Comparison of ENCODE assay signal across 12 cellular contexts in genomic region chr12:118145113-118145797, GRCh38. TPM values are rescaled to one million over a fixed set of nuclear protein-coding genes. Genes with fewer than 3 reads are reported as not detected.
DNase-seq lines count a peak whose midpoint lies in the region; ATAC-seq and TF ChIP-seq lines count a peak whose summit lies in the region.
"Had no signal": no experiment of that assay in that cellular context is flagged by ENCODE, and none has a peak within 500 bp of the region (broad histone marks: within the 10 kb centered on the region; RNA-seq: fewer than 3 reads in every experiment).

No MANE protein-coding gene starts in this region.

- no peaks in the 10 kb centered on the region for H3K9me2 ChIP-seq in GM23338 (ENCODE audit: insufficient read depth)

- intact Hi-C loops in activated naive CD4-positive, alpha-beta T cell treated with anti-CD3 and anti-CD28 coated beads for 36 hours (cut with micrococcal nuclease) = no loop called here
- intact Hi-C loops in Panc1 (cut with micrococcal nuclease; ENCODE audit: unreplicated experiment) (no loop called here), psoas muscle (cut with DNase I) (loop anchor here in 1 of 2 donors (10.0 kb wide), 1 partner anchor 270 kb away; no protein-coding TSS in a partner anchor)

- no peaks in the 10 kb centered on the region for H3K27me3 Mint-ChIP-seq in activated naive CD4-positive, alpha-beta T cell treated with anti-CD3 and anti-CD28 coated beads for 36 hours (ENCODE audit: low read depth)
- H3K27me3 Mint-ChIP-seq in GM23338 (ENCODE audit: insufficient read depth, low read depth, poor library complexity) = no peaks in the 10 kb centered on the region

- H3K36me3 ChIP-seq in GM23338 (ENCODE audit: insufficient read depth) (peaks cover 59% of the 10 kb centered on the region), Panc1 (ENCODE audit: control insufficient read depth, insufficient read depth, low read length) (peaks cover 4% of the 10 kb centered on the region; the same call in 1 of the 2 replicates), psoas muscle (ENCODE audit: insufficient read depth in 1 of 2, low read depth in 1 of 2) (peaks cover 7 to 92% of the 10 kb centered on the region in 2 donors)

- H3K9me3 ChIP-seq in Panc1 (ENCODE audit: control insufficient read depth, insufficient read depth, low read depth, low read length) (no peaks in the 10 kb centered on the region), psoas muscle (no peaks in the 10 kb centered on the region)

- POLR2A ChIA-PET in Panc1 (lab: Charles Lee) = no interaction called here

- H3K27ac Mint-ChIP-seq in activated naive CD4-positive, alpha-beta T cell treated with anti-CD3 and anti-CD28 coated beads for 36 hours = peak overlapping the region; percentile 8
- no peak overlapping the region for H3K27ac Mint-ChIP-seq in GM23338

- H3K27ac ChIP-seq in GM23338 (ENCODE audit: low read depth) = 0 out of 2 replicates have a peak overlapping the region, but pooled peaks have one; percentile 66
- H3K27ac ChIP-seq in Panc1 (ENCODE audit: low read length) = no peak overlapping the region
- no peak overlapping the region for H3K27ac ChIP-seq in psoas muscle

- peaks cover 45% of the 10 kb centered on the region for H3K36me3 Mint-ChIP-seq in activated naive CD4-positive, alpha-beta T cell treated with anti-CD3 and anti-CD28 coated beads for 36 hours (ENCODE audit: low read depth)
- peaks cover 80% of the 10 kb centered on the region for H3K36me3 Mint-ChIP-seq in GM23338 (ENCODE audit: low read depth)

- peaks cover 19% of the 10 kb centered on the region for H3K79me2 ChIP-seq in GM23338 (replicated peaks; ENCODE audit: insufficient read depth)

- H3K4me3 ChIP-seq in GM23338 (no peak overlapping the region), Panc1 (ENCODE audit: low read depth in 2 of 2, low read length in 2 of 2) (no peak overlapping the region), psoas muscle (no peak overlapping the region)

- H3K4me3 Mint-ChIP-seq in activated naive CD4-positive, alpha-beta T cell treated with anti-CD3 and anti-CD28 coated beads for 36 hours = no peak overlapping the region
- H3K4me3 Mint-ChIP-seq in GM23338 = no peak overlapping the region

- 48 to 77% (median 49%) methylated on average over 7 of the region's 7 CpGs for WGBS in psoas muscle, 3 donors

- BruUV-seq in Panc1 (replicated peaks; lab: Mats Ljungman, UMichigan) = TSS peak; percentile 99

- no peaks in the 10 kb centered on the region for H3K9me3 Mint-ChIP-seq in activated naive CD4-positive, alpha-beta T cell treated with anti-CD3 and anti-CD28 coated beads for 36 hours
- H3K9me3 Mint-ChIP-seq in GM23338 = no peaks in the 10 kb centered on the region

- no peak overlapping the region for H3K4me2 ChIP-seq in GM23338

- H2AFZ ChIP-seq in GM23338 = no peak overlapping the region

- H3K4me1 Mint-ChIP-seq in activated naive CD4-positive, alpha-beta T cell treated with anti-CD3 and anti-CD28 coated beads for 36 hours (ENCODE audit: low read depth) = no peaks in the 10 kb centered on the region
- H3K4me1 Mint-ChIP-seq in GM23338 = no peaks in the 10 kb centered on the region

- DNase-seq in activated naive CD4-positive, alpha-beta T cell treated with anti-CD3 and anti-CD28 coated beads for 36 hours = no peak
- DNase-seq in activated naive CD4-positive, alpha-beta T cell (lab: John Stamatoyannopoulos, UW) = no peak
- DNase-seq in GM23338 (ENCODE audit: low spot score) (no peak), Panc1 (ENCODE audit: low read depth, low spot score) (no peak), psoas muscle (no peak), hypothalamus (lab: John Stamatoyannopoulos, UW) (no peak), OCI-M1 (lab: John Stamatoyannopoulos, UW) (no peak), hippocampal formation (lab: John Stamatoyannopoulos, UW) (no peak)
- DNase-seq: KG1, NCI-H446, small intestine had no signal

- in situ Hi-C loops in Panc1 (cut with HindIII; ENCODE audit: low pct_unique_long_range_greater_than_20kb, low sequenced_read_pairs) = no loop called here

- no peaks in the 10 kb centered on the region; the same call in 1 of the 2 replicates for H3K4me1 ChIP-seq in GM23338 (ENCODE audit: insufficient read depth)
- no peaks in the 10 kb centered on the region for H3K4me1 ChIP-seq in Panc1 (ENCODE audit: control insufficient read depth, insufficient read depth, low read length)
- H3K4me1 ChIP-seq in psoas muscle = no peaks in the 10 kb centered on the region

- peaks cover 22% of the 10 kb centered on the region; the same call in 1 of the 2 replicates for H4K20me1 ChIP-seq in GM23338 (replicated peaks; ENCODE audit: insufficient read depth)

- H3F3A ChIP-seq in GM23338 (replicated peaks; ENCODE audit: low read depth) = peaks cover 22% of the 10 kb centered on the region; the same call in 1 of the 2 replicates

- TF ChIP-seq CTCF in GM23338 (conservative IDR thresholded peaks at IDR 0.05; ENCODE audit: low read depth in 2 of 2) = no peak
- TF ChIP-seq CTCF in Panc1 (IDR thresholded peaks at IDR 0.05) = no peak
- no peak for TF ChIP-seq CTCF in psoas muscle (IDR thresholded peaks at IDR 0.05)

- ATAC-seq in GM23338 (no peak), Panc1 (no peak), psoas muscle (peak in 3 of 4 donors; percentile 33 to 51 (median 34))
- ATAC-seq: SK-N-SH treated with all-trans-retinoic acid at 6 μM for 48 hours had no signal

- H3K27me3 ChIP-seq in GM23338 (ENCODE audit: insufficient read depth) = no peaks in the 10 kb centered on the region
- H3K27me3 ChIP-seq in Panc1 (ENCODE audit: control insufficient read depth, insufficient read depth, low read length) = no peaks in the 10 kb centered on the region
- no peaks in the 10 kb centered on the region for H3K27me3 ChIP-seq in psoas muscle (ENCODE audit: insufficient read depth in 3 of 3, low read length in 2 of 3)

- CTCF ChIA-PET in activated naive CD4-positive, alpha-beta T cell treated with anti-CD3 and anti-CD28 coated beads for 36 hours (lab: Charles Lee) = no interaction called here
- CTCF ChIA-PET in Panc1 (lab: Charles Lee) = no interaction called here

TF ChIP-seq in GM23338, 12 proteins besides CTCF, POLR2A, EP300 and RAD21:
- no peak for TF ChIP-seq ZNF331 (CRISPR knock-in tag; IDR thresholded peaks at IDR 0.05; ENCODE audit: low read depth)
- TF ChIP-seq POLR2AphosphoS5 (IDR thresholded peaks at IDR 0.05; ENCODE audit: low read depth) = no peak
- no peak for TF ChIP-seq REST (IDR thresholded peaks at IDR 0.05; ENCODE audit: unreplicated experiment)
- TF ChIP-seq ETS1 (IDR thresholded peaks at IDR 0.05) = no peak
TF ChIP-seq in GM23338: peak in this region for 0.

RNA-seq across cellular contexts. Expression of gene PEBP1, which starts 9.3 kb away (rescaled TPM):
- total RNA-seq in activated naive CD4-positive, alpha-beta T cell treated with anti-CD3 and anti-CD28 coated beads for 36 hours = 100 to 1,000 TPM; 117 to 120 TPM
- 442 and 453 TPM in 2 replicates for total RNA-seq in GM23338 (2014; rRNA removed; shearing (Covaris generic))
- polyA plus RNA-seq in GM23338 (2016; fragmentation: Nextera tagmentation; extraction: Ambion mirVana) (819 and 844 TPM in 2 replicates), psoas muscle (100 to 1,000 TPM; 144 to 287 (median 258) TPM)
- total RNA-seq in Panc1 (2021; ENCODE audit: unreplicated experiment) (168 TPM), psoas muscle (100 to 1,000 TPM; 211 to 326 (median 249) TPM)
- polyA plus RNA-seq in Panc1 (2012; ENCODE audit: insufficient read length) = 204 TPM

RNA-seq across cellular contexts. Expression of gene VSIG10, which starts 41.4 kb away (rescaled TPM):
- 1 to 10 TPM; 1.7 to 2.4 TPM for total RNA-seq in activated naive CD4-positive, alpha-beta T cell treated with anti-CD3 and anti-CD28 coated beads for 36 hours
- 87.5 and 98.5 TPM in 2 replicates for total RNA-seq in GM23338 (2014; rRNA removed; shearing (Covaris generic))
- polyA plus RNA-seq in GM23338 (2016; fragmentation: Nextera tagmentation; extraction: Ambion mirVana) (48.1 and 52.1 TPM in 2 replicates), psoas muscle (10 to 100 TPM in 2 of 3 donors, 1 to 10 TPM in 1; 4.8 to 12.8 (median 10.7) TPM)
- total RNA-seq in Panc1 (2021; ENCODE audit: unreplicated experiment) (56.2 TPM), psoas muscle (10 to 100 TPM in 2 of 4 donors, 1 to 10 TPM in 2; 7.3 to 13.9 (median 10.8) TPM)
- polyA plus RNA-seq in Panc1 (2012; ENCODE audit: insufficient read length) = 27.8 TPM

Comparison
In these comparisons a context has a peak if more than half of its experiments do, and no peak if none do; other contexts are left out.
1. ATAC-seq: peak in psoas muscle (3 of 4); none in GM23338 (single experiment) and Panc1 (single experiment).